Comparison of ENCODE assay signal across 9 cellular contexts in the genomic region with DNA sequence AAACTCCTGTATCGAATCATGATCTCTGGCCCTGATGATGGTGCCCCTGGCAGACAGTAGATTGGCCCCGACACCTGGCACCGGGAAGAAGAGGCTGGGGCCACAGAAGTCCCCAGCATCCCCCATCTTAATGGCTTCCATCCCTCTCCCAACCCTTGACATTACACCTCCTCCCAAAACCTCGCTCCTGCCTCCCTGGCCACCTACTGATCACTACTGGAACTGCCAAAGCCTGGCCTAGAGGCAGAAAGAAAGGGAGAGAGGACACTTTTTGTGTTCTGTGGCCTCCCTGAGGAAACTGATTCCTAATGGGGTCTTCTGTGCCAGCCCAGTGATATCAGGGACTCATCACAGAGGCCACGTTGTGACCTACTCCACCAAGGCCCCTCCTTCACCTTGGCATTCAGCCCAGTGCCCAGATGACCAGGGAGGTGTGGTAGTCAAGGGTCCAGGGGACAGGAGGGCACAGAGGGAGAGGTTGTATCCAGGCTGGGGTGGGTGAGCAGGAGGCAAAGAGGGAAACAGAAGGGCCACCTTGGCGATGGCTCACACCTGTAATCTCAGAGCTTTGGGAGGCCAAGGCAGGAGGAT. TPM values are rescaled to one million over a fixed set of nuclear protein-coding genes. Genes with fewer than 3 reads are reported as not detected.
A peak's percentile ranks its signal among the peaks of the same experiment; 100 is the strongest.
DNase-seq lines count a peak whose midpoint lies in the region; ATAC-seq and TF ChIP-seq lines count a peak whose summit lies in the region.
"Had no signal": no experiment of that assay in that cellular context is flagged by ENCODE, and none has a peak within 500 bp of the region (broad histone marks: within the 10 kb centered on the region; RNA-seq: fewer than 3 reads in every experiment).

No MANE protein-coding gene starts in this region.

- H3K4me3 ChIP-seq in BJ (ENCODE audit: low read depth, low read length) (no peak overlapping the region), WI38 (ENCODE audit: low read depth, low read length) (no peak overlapping the region), left ventricle myocardium inferior (no peak overlapping the region), aorta (ENCODE audit: low read length in 2 of 2) (no peak overlapping the region)

- TF ChIP-seq CTCF in BJ (IDR thresholded peaks at IDR 0.05; ENCODE audit: insufficient read depth, low read depth, low read length) = peak; percentile 61
- peak; percentile 79 for TF ChIP-seq CTCF in WI38 (IDR thresholded peaks at IDR 0.05; ENCODE audit: low read depth, low read length)
- TF ChIP-seq CTCF in left ventricle myocardium inferior (IDR thresholded peaks at IDR 0.05; ENCODE audit: borderline replicate concordance) = peak; percentile 55

- intact Hi-C loops in left ventricle myocardium inferior (cut with micrococcal nuclease) = no loop called here
- intact Hi-C loops in aorta (cut with DNase I) = no loop called here

- H3K27ac ChIP-seq in left ventricle myocardium inferior (replicated peaks) (no peak overlapping the region), aorta (ENCODE audit: low read depth in 1 of 2, low read length in 2 of 2) (no peak overlapping the region)
- H3K27ac ChIP-seq: epithelial cell of prostate had no signal

- H3K9me3 ChIP-seq in left ventricle myocardium inferior (replicated peaks) (no peaks in the 10 kb centered on the region), aorta (ENCODE audit: control insufficient read depth, low read length) (no peaks in the 10 kb centered on the region)

- H3K36me3 ChIP-seq in BJ (ENCODE audit: control insufficient read depth, insufficient read depth, low read length) (no peaks in the 10 kb centered on the region), left ventricle myocardium inferior (no peaks in the 10 kb centered on the region), aorta (ENCODE audit: control insufficient read depth in 1 of 2, insufficient read depth in 2 of 2, low read length in 1 of 2) (no peaks in the 10 kb centered on the region)

- no peaks in the 10 kb centered on the region for H3K4me1 ChIP-seq in left ventricle myocardium inferior
- H3K4me1 ChIP-seq in aorta (ENCODE audit: control insufficient read depth in 1 of 2, insufficient read depth in 2 of 2, low read length in 2 of 2) = no peaks in the 10 kb centered on the region

- H3K27me3 ChIP-seq in BJ (ENCODE audit: control insufficient read depth, insufficient read depth, low read length) (peaks cover 1% of the 10 kb centered on the region), left ventricle myocardium inferior (ENCODE audit: low read depth) (no peaks in the 10 kb centered on the region), aorta (ENCODE audit: control insufficient read depth in 1 of 2, insufficient read depth in 2 of 2, low read length in 1 of 2) (no peaks in the 10 kb centered on the region)

- ATAC-seq in aorta (ENCODE audit: low FRiP score) = no peak
- ATAC-seq in HG02973 (IDR thresholded peaks at IDR 0.05; ENCODE audit: unreplicated experiment) = no peak

- POLR2A ChIA-PET in BJ (lab: Charles Lee) (no interaction called here), HEK293T (lab: Yijun Ruan, JAX) (no interaction called here)

- no peak for DNase-seq in BJ (ENCODE audit: low read depth)
- DNase-seq in HEK293T (ENCODE audit: extremely low spot score) = peak; percentile 69
- DNase-seq in left ventricle myocardium inferior = no peak
- DNase-seq in aorta = peak; percentile 44
- DNase-seq in NCI-H1930 (lab: John Stamatoyannopoulos, UW) = no peak
- no peak for DNase-seq in NOMO-1 treated with DMSO at 0.1 percent for 48 hours (lab: John Stamatoyannopoulos, UW; ENCODE audit: unreplicated experiment)

- CTCF ChIA-PET in BJ (lab: Yijun Ruan, JAX) (interaction anchor here (0.6 to 1.0 kb wide), 2 partner anchors 25 to 219 kb away, joined by 3 read pairs; no protein-coding TSS in a partner anchor), HEK293T (lab: Yijun Ruan, JAX) (no interaction called here)

- 75 to 77% methylated on average over 6 of the region's 6 CpGs for WGBS in aorta, 2 donors

TF ChIP-seq in HEK293T, 16 proteins besides CTCF, POLR2A, EP300 and RAD21:
- no peak for TF ChIP-seq LEF1 (IDR thresholded peaks at IDR 0.05; ENCODE audit: borderline replicate concordance)
- no peak for TF ChIP-seq ELF4 (IDR thresholded peaks at IDR 0.05)
- TF ChIP-seq CTBP1 (IDR thresholded peaks at IDR 0.05; ENCODE audit: borderline replicate concordance) = no peak
- TF ChIP-seq FOXK2 (IDR thresholded peaks at IDR 0.05) = no peak
- TF ChIP-seq NFRKB (IDR thresholded peaks at IDR 0.05) = no peak
- no peak for TF ChIP-seq TARDBP (IDR thresholded peaks at IDR 0.05)
- TF ChIP-seq, protein P1, sequence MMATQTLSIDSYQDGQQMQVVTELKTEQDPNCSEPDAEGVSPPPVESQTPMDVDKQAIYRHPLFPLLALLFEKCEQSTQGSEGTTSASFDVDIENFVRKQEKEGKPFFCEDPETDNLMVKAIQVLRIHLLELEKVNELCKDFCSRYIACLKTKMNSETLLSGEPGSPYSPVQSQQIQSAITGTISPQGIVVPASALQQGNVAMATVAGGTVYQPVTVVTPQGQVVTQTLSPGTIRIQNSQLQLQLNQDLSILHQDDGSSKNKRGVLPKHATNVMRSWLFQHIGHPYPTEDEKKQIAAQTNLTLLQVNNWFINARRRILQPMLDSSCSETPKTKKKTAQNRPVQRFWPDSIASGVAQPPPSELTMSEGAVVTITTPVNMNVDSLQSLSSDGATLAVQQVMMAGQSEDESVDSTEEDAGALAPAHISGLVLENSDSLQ (IDR thresholded peaks at IDR 0.05) = no peak
- TF ChIP-seq FOXM1 (IDR thresholded peaks at IDR 0.05; ENCODE audit: borderline replicate concordance) = no peak
- no peak for TF ChIP-seq L3MBTL2 (conservative IDR thresholded peaks at IDR 0.05)
- TF ChIP-seq FOXA1 (IDR thresholded peaks at IDR 0.05) = no peak
- TF ChIP-seq SP1 (IDR thresholded peaks at IDR 0.05) = no peak
- TF ChIP-seq ARNT (IDR thresholded peaks at IDR 0.05) = no peak
- TF ChIP-seq SUZ12 (IDR thresholded peaks at IDR 0.05) = no peak
- no peak for TF ChIP-seq ZNF384 (IDR thresholded peaks at IDR 0.05)
- TF ChIP-seq HDGF (IDR thresholded peaks at IDR 0.05; ENCODE audit: borderline replicate concordance) = no peak
- TF ChIP-seq BHLHE40 (IDR thresholded peaks at IDR 0.05; ENCODE audit: borderline replicate concordance) = no peak

RNA-seq across cellular contexts. Expression of a gene that starts 6.1 kb away (rescaled TPM):
- polyA plus RNA-seq in BJ (2011; rRNA removed) = not detected in 2 replicates
- polyA minus RNA-seq in BJ (2011; rRNA and poly(A)+ RNA removed) = not detected in 2 replicates
- total RNA-seq in left ventricle myocardium inferior = not detected
- not detected for total RNA-seq in aorta
- polyA plus RNA-seq in aorta = not detected

RNA-seq across cellular contexts. Expression of a gene that starts 18.5 kb away (rescaled TPM):
- polyA plus RNA-seq in BJ (2011; rRNA removed) (567 and 917 TPM in 2 replicates), aorta (100 to 1,000 TPM; 178 to 254 TPM)
- 164 and 299 TPM in 2 replicates for polyA minus RNA-seq in BJ (2011; rRNA and poly(A)+ RNA removed)
- total RNA-seq in left ventricle myocardium inferior (103 TPM), aorta (100 to 1,000 TPM; 140 to 166 TPM)

Comparison
In these comparisons a context has a peak if more than half of its experiments do, and no peak if none do; other contexts are left out.
1. DNase-seq: peak in HEK293T (single experiment) and aorta (2 of 2); none in BJ (single experiment), left ventricle myocardium inferior (single experiment), NCI-H1930 (0 of 2) and NOMO-1 treated with DMSO at 0.1 percent for 48 hours (single experiment).
2. Peak in every context shown above with its lines, with median percentiles within 50 percentile points of each other: CTCF ChIP-seq.